ENCODE assay signal across 3 cellular contexts in the genomic region with DNA sequence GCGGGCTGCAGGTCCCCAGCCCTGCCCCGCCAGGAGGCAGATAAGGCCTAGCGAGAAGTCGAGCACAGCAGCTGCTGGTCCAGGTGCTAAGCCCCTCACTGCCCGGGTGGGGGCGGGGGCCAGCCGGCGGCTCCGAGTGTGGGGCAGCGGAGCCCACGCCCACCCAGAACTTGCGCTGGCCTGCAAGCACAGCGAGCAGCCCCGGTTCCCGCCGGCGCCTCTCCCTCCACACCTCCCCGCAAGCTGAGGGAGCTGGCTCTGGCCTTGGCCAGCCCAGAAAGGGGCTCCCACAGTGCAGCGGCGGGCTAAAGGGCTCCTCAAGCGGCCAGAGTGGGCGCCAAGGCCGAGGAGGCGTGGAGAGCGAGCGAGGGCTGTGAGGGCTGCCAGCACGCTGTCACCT. TPM values are rescaled to one million over a fixed set of nuclear protein-coding genes. Genes with fewer than 3 reads are reported as not detected.
"Had no signal": no experiment of that assay in that cellular context is flagged by ENCODE, and none has a peak within 500 bp of the region (broad histone marks: within the 10 kb centered on the region; RNA-seq: fewer than 3 reads in every experiment).

No MANE protein-coding gene starts in this region.

RNA-seq across cellular contexts. Expression of a gene that starts 3.4 kb away (rescaled TPM):
- polyA plus RNA-seq: GM23248, GM23338, H1 had no signal

RNA-seq across cellular contexts. Expression of a gene that starts 19.8 kb away (rescaled TPM):
- polyA plus RNA-seq: GM23248, GM23338, H1 had no signal

RNA-seq across cellular contexts. Expression of a gene that starts 36.1 kb away (rescaled TPM):
- polyA plus RNA-seq: GM23248, GM23338, H1 had no signal

RNA-seq across cellular contexts. Expression of a gene that starts 56.5 kb away (rescaled TPM):
- polyA plus RNA-seq: GM23248, GM23338, H1 had no signal
